In the genomic region with DNA sequence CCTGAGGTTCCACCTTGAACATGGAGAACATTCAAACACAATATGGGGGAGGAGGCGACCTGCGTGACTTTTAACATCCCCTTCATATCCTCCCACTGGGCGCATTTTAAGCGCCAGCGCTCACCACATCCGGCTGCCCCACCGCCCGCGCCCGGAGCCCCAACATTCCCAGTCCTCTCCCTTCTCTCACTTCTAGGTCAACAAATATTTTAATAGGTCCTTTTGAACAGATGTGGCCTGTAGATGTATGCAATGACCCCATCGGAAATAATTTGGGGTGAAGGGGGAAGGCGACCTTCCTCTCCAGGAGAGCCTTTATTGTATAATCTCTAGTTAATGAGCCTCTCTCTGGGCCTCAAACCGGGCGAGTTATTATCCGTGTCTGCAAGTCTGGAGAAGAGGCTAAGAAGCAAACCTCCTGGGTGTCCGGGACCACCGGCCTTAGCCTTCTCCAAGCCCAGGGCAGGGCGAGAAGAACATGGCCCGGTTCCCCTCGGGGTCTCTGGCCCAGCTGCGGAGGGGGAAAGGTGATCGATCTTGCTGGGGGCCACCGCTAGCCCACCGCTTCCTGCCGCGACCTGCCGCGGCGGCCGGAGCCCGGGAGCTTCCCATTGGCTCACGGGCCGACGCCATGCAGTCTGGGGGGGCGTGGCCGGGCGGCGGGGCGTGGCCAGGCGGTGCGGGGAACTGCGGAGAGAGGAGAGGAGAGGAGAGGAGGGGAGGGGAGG, we compare ENCODE assay signal across 9 cellular contexts.
DNase-seq lines count a peak whose midpoint lies in the region; ATAC-seq and TF ChIP-seq lines count a peak whose summit lies in the region.
"Had no signal": no experiment of that assay in that cellular context is flagged by ENCODE, and none has a peak within 500 bp of the region (broad histone marks: within the 10 kb centered on the region; RNA-seq: fewer than 3 reads in every experiment).

No MANE protein-coding gene starts in this region.

- no peaks in the 10 kb centered on the region for H3K36me3 ChIP-seq in colonic mucosa

- peak overlapping the region in 1 of 2 donors; percentile 28 for H3K9ac ChIP-seq in colonic mucosa (ENCODE audit: low read depth in 2 of 2, low read length in 2 of 2)

- H3K9me3 ChIP-seq in colonic mucosa: no peaks in the 10 kb centered on the region

- peaks cover 13% of the 10 kb centered on the region for H3K27me3 ChIP-seq in colonic mucosa

- DNase-seq in DMS 273 (lab: John Stamatoyannopoulos, UW; ENCODE audit: unreplicated experiment) (peak; percentile 45), DMS 273 treated with DMSO at 0.1 percent for 48 hours (lab: John Stamatoyannopoulos, UW) (no peak), HuH-7 (ENCODE audit: low spot score) (peak; percentile 93), colonic mucosa (peak; percentile 90), left colon (peak; percentile 69 to 88)
- DNase-seq in stimulated activated CD4-positive, alpha-beta T cell treated with anti-CD3 and anti-CD28 coated beads, Interleukin-15, amount 100 ng/mL, for 48 hours (ENCODE audit: low read depth in 2 of 2): peak; percentile 33 to 64

- intact Hi-C loops in colonic mucosa (cut with DNase I): no loop called here
- intact Hi-C loops in left colon (cut with DNase I, micrococcal nuclease): no loop called here

- H3K4me3 ChIP-seq in colonic mucosa: peak overlapping the region; percentile 63

- TF ChIP-seq CTCF in colonic mucosa (IDR thresholded peaks at IDR 0.05): no peak

- no peaks in the 10 kb centered on the region for H3K4me1 ChIP-seq in colonic mucosa

- no peak overlapping the region for H3K27ac ChIP-seq in colonic mucosa
- H3K27ac ChIP-seq: 22Rv1 had no signal

- peak; percentile 28 to 41 for ATAC-seq in activated CD4-positive, CD25-positive, alpha-beta regulatory T cell treated with anti-CD3 and anti-CD28 coated beads, Interleukin-2, amount 50 U/mL, for 24 hours
- peak; percentile 100 for ATAC-seq in left colon
- ATAC-seq in GM18870 (IDR thresholded peaks at IDR 0.05; ENCODE audit: unreplicated experiment): no peak
